ENCODE assay signal across 16 cellular contexts in genomic region chr5:14783689-14784088, GRCh38.
A peak's percentile ranks its signal among the peaks of the same experiment; 100 is the strongest.
DNase-seq lines count a peak whose midpoint lies in the region; ATAC-seq lines count a peak whose summit lies in the region.
"Had no signal": no experiment of that assay in that cellular context is flagged by ENCODE, and none has a peak within 500 bp of the region (broad histone marks: within the 10 kb centered on the region; RNA-seq: fewer than 3 reads in every experiment).

No MANE protein-coding gene starts in this region.

- peaks cover 3% of the 10 kb centered on the region for H3K36me3 Mint-ChIP-seq in T-helper 17 cell (ENCODE audit: low read depth)

- H3K4me3 Mint-ChIP-seq in T-helper 17 cell = no peak overlapping the region
- H3K4me3 Mint-ChIP-seq: naive thymus-derived CD8-positive, alpha-beta T cell had no signal

- ATAC-seq in GM18511 (IDR thresholded peaks at IDR 0.05; ENCODE audit: unreplicated experiment) (peak; percentile 78), GM19395 (IDR thresholded peaks at IDR 0.05; ENCODE audit: unreplicated experiment) (peak; percentile 83), HG02938 (IDR thresholded peaks at IDR 0.05; ENCODE audit: unreplicated experiment) (peak; percentile 57), T-helper 17 cell (no peak), HG03025 (IDR thresholded peaks at IDR 0.05; ENCODE audit: low FRiP score, unreplicated experiment) (no peak)
- ATAC-seq: naive thymus-derived CD8-positive, alpha-beta T cell had no signal

- H3K27ac Mint-ChIP-seq in T-helper 17 cell = no peak overlapping the region

- H3K27me3 Mint-ChIP-seq in T-helper 17 cell = no peaks in the 10 kb centered on the region
- H3K27me3 Mint-ChIP-seq: naive thymus-derived CD8-positive, alpha-beta T cell had no signal

- H3K4me1 Mint-ChIP-seq in T-helper 17 cell = peaks cover 32% of the 10 kb centered on the region

- H3K9me3 ChIP-seq in T-helper 17 cell (ENCODE audit: control insufficient read depth, low read length, poor library complexity, severe bottlenecking) = no peaks in the 10 kb centered on the region
- H3K9me3 ChIP-seq: adrenal gland, SJSA1, thyroid gland had no signal

- DNase-seq in activated T-cell treated with anti-CD3 and anti-CD28 coated beads, Interleukin-2, amount 50 U/mL, for 48 hours = peak; percentile 23 to 26
- DNase-seq in T-helper 17 cell = no peak
- no peak for DNase-seq in NCI-H1092 (lab: John Stamatoyannopoulos, UW)
- DNase-seq: adrenal gland; central memory CD4-positive, alpha-beta T cell; DND-41; foreskin fibroblast; Kasumi-1; naive thymus-derived CD8-positive, alpha-beta T cell; NCI-H1436; thyroid gland had no signal

Comparison
In these comparisons a context has a peak if more than half of its experiments do, and no peak if none do; other contexts are left out.
1. ATAC-seq: peak in GM18511 (single experiment), GM19395 (single experiment) and HG02938 (single experiment); none in T-helper 17 cell (single experiment) and HG03025 (single experiment).
2. DNase-seq: peak in activated T-cell treated with anti-CD3 and anti-CD28 coated beads, Interleukin-2, amount 50 U/mL, for 48 hours (2 of 2); none in T-helper 17 cell (0 of 3) and NCI-H1092 (single experiment).